In the genomic region with DNA sequence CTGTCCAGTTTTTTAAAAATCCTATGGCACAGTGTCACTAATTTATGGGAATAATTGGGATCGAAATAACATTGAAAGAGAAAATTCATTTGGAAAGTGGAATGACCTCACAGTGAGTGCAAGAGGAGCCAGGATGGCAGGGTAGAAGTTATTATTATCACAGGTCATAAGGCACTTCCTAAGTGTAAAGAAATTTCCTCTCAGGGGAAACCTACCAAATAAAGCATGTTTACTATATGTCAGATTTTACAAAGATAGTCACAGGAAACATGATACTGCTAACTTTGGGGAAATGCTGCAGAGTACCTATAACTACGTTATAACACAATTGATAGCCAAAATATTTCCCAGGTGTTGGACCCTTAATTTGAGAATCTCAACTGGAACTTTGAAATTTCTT, we compare ENCODE assay signal across 17 cellular contexts.
DNase-seq lines count a peak whose midpoint lies in the region; ATAC-seq, FAIRE-seq and TF ChIP-seq lines count a peak whose summit lies in the region.
"Had no signal": no experiment of that assay in that cellular context is flagged by ENCODE, and none has a peak within 500 bp of the region (broad histone marks: within the 10 kb centered on the region; RNA-seq: fewer than 3 reads in every experiment).

No MANE protein-coding gene starts in this region.

- no TSS peak for BruUV-seq in endothelial cell of umbilical vein (replicated peaks; lab: Mats Ljungman, UMichigan)

- H3K27me3 ChIP-seq in SK-N-SH (ENCODE audit: insufficient read depth): no peaks in the 10 kb centered on the region
- H3K27me3 ChIP-seq in OCI-LY3 (ENCODE audit: low read depth, low read length): no peaks in the 10 kb centered on the region; the same call in 1 of the 2 replicates
- H3K27me3 ChIP-seq in endothelial cell of umbilical vein (ENCODE audit: control insufficient read depth in 2 of 2, insufficient read depth in 2 of 2, low read length in 2 of 2): no peaks in the 10 kb centered on the region
- no peaks in the 10 kb centered on the region for H3K27me3 ChIP-seq in smooth muscle cell (ENCODE audit: low read depth)

- H3K27ac ChIP-seq in SK-N-SH (ENCODE audit: low read depth in 2 of 2, low read length in 1 of 2) (peak overlapping the region in 1 of 2 experiments; percentile 79; a peak in 1 of 4 replicates), OCI-LY3 (ENCODE audit: low read length) (no peak overlapping the region), endothelial cell of umbilical vein (ENCODE audit: insufficient read depth, low read depth, low read length) (no peak overlapping the region), smooth muscle cell (ENCODE audit: low read depth) (peak overlapping the region; percentile 73)
- H3K27ac ChIP-seq: 22Rv1 had no signal

- no peaks in the 10 kb centered on the region for H3K9me3 ChIP-seq in SK-N-SH
- no peaks in the 10 kb centered on the region for H3K9me3 ChIP-seq in OCI-LY3 (ENCODE audit: insufficient read depth, low read length)
- H3K9me3 ChIP-seq in endothelial cell of umbilical vein (replicated peaks; ENCODE audit: control insufficient read depth, insufficient read depth, low read length): no peaks in the 10 kb centered on the region
- H3K9me3 ChIP-seq in smooth muscle cell (replicated peaks; ENCODE audit: low read depth): no peaks in the 10 kb centered on the region

- POLR2A ChIA-PET in SK-N-SH (lab: Yijun Ruan, JAX): no interaction called here
- POLR2A ChIA-PET in endothelial cell of umbilical vein (lab: Charles Lee): no interaction called here

- TF ChIP-seq EP300 in SK-N-SH (IDR thresholded peaks at IDR 0.05; ENCODE audit: borderline replicate concordance in 1 of 2, low read depth in 1 of 2, low read length in 1 of 2): no peak

- no peaks in the 10 kb centered on the region for H3K9me2 ChIP-seq in SK-N-SH

- no peak for TF ChIP-seq RAD21 in SK-N-SH (IDR thresholded peaks at IDR 0.05; ENCODE audit: low read length)

- dilution Hi-C loops in endothelial cell of umbilical vein (cut with MboI; ENCODE audit: extremely low pct_ligation_motif_present, low sequenced_read_pairs): no loop called here

- 91% methylated on average over 2 of the region's 2 CpGs for WGBS in SK-N-SH (ENCODE audit: low lambda C conversion rate)
- WGBS in smooth muscle cell (ENCODE audit: low lambda C conversion rate): 82% methylated on average over 2 of the region's 2 CpGs

- H3K9ac ChIP-seq in SK-N-SH: no peak overlapping the region
- no peak overlapping the region for H3K9ac ChIP-seq in OCI-LY3 (ENCODE audit: low read length)
- no peak overlapping the region for H3K9ac ChIP-seq in endothelial cell of umbilical vein (replicated peaks; ENCODE audit: extremely low read depth, insufficient read depth, low read length)
- H3K9ac ChIP-seq in smooth muscle cell (ENCODE audit: low read depth): no peak overlapping the region

- no peak for TF ChIP-seq POLR2A in endothelial cell of umbilical vein (IDR thresholded peaks at IDR 0.05; ENCODE audit: low read depth, low read length)

- H3K4me1 ChIP-seq in SK-N-SH (ENCODE audit: control insufficient read depth in 1 of 2, insufficient read depth in 2 of 2, low read depth in 1 of 2, low read length in 1 of 2): peaks cover 0 to 4% of the 10 kb centered on the region in 2 experiments; a peak in 2 of 4 replicates
- H3K4me1 ChIP-seq in OCI-LY3 (ENCODE audit: low read length): peaks cover 19% of the 10 kb centered on the region
- H3K4me1 ChIP-seq in endothelial cell of umbilical vein (ENCODE audit: control insufficient read depth, extremely low read depth, insufficient read depth, low read length): peaks cover 18% of the 10 kb centered on the region
- peaks cover 14% of the 10 kb centered on the region for H3K4me1 ChIP-seq in smooth muscle cell (ENCODE audit: low read depth)

- FAIRE-seq in endothelial cell of umbilical vein (lab: Jason Lieb, UNC): peak; percentile 62
- FAIRE-seq: H1, HTR-8/SVneo had no signal

- H2AFZ ChIP-seq in SK-N-SH (ENCODE audit: low read depth): no peak overlapping the region
- no peak overlapping the region for H2AFZ ChIP-seq in OCI-LY3 (ENCODE audit: low read depth, low read length)
- no peak overlapping the region for H2AFZ ChIP-seq in endothelial cell of umbilical vein (ENCODE audit: low read depth, low read length)
- no peak overlapping the region for H2AFZ ChIP-seq in smooth muscle cell (ENCODE audit: low read depth)

- no peak for DNase-seq in SK-N-SH
- peak; percentile 46 for DNase-seq in endothelial cell of umbilical vein (ENCODE audit: low read depth, low spot score)
- DNase-seq in smooth muscle cell (lab: John Stamatoyannopoulos, UW; ENCODE audit: unreplicated experiment): no peak
- no peak for DNase-seq in C1 segment of cervical spinal cord (lab: John Stamatoyannopoulos, UW)
- DNase-seq in NCI-H187 treated with DMSO at 0.1 percent for 48 hours (lab: John Stamatoyannopoulos, UW): no peak
- no peak for DNase-seq in occipital lobe (lab: John Stamatoyannopoulos, UW)
- DNase-seq: CD4-positive, CD25-positive, alpha-beta regulatory T cell; NCI-H1436; NCI-H2081; NCI-H524 treated with DMSO at 0.1 percent for 48 hours; SHP77 treated with DMSO at 0.1 percent for 48 hours had no signal

- TF ChIP-seq CTCF in SK-N-SH (IDR thresholded peaks at IDR 0.05) (no peak), OCI-LY3 (IDR thresholded peaks at IDR 0.05; ENCODE audit: low read depth, low read length) (no peak), endothelial cell of umbilical vein (IDR thresholded peaks at IDR 0.05; ENCODE audit: extremely low read depth in 1 of 2, insufficient read depth in 1 of 2, low read depth in 1 of 2, low read length in 2 of 2) (no peak), smooth muscle cell (IDR thresholded peaks at IDR 0.05; ENCODE audit: borderline replicate concordance, insufficient read depth, poor library complexity, severe bottlenecking) (no peak)

- no peak for ATAC-seq in SK-N-SH treated with all-trans-retinoic acid at 6 μM for 48 hours
- ATAC-seq: Panc1 had no signal

- H3K36me3 ChIP-seq in SK-N-SH (replicated peaks in 1 of 2; ENCODE audit: control insufficient read depth in 1 of 2, insufficient read depth in 2 of 2, low read length in 1 of 2) (no peaks in the 10 kb centered on the region), OCI-LY3 (replicated peaks; ENCODE audit: low read depth, low read length) (no peaks in the 10 kb centered on the region), endothelial cell of umbilical vein (ENCODE audit: control insufficient read depth in 2 of 2, extremely low read depth in 1 of 2, insufficient read depth in 2 of 2, low read length in 2 of 2) (no peaks in the 10 kb centered on the region), smooth muscle cell (ENCODE audit: low read depth) (no peaks in the 10 kb centered on the region)

- CTCF ChIA-PET in SK-N-SH (lab: Yijun Ruan, JAX): interaction anchor here (0.6 to 1.3 kb wide), 2 partner anchors 15 to 225 kb away, joined by 3 to 5 read pairs; no protein-coding TSS in a partner anchor
- CTCF ChIA-PET in endothelial cell of umbilical vein (lab: Charles Lee): interaction anchor here (1.1 to 3.5 kb wide), 8 partner anchors 10 to 498 kb away, joined by 3 to 30 read pairs (median 4); no protein-coding TSS in a partner anchor

- H3K79me2 ChIP-seq in SK-N-SH (ENCODE audit: insufficient read depth) (no peaks in the 10 kb centered on the region), OCI-LY3 (ENCODE audit: low read length) (no peaks in the 10 kb centered on the region), endothelial cell of umbilical vein (ENCODE audit: control insufficient read depth, insufficient read depth, low read length) (no peaks in the 10 kb centered on the region), smooth muscle cell (ENCODE audit: low read depth) (peaks cover 49% of the 10 kb centered on the region)

- H3F3A ChIP-seq in SK-N-SH (replicated peaks; ENCODE audit: insufficient read depth) (peaks cover 15% of the 10 kb centered on the region), smooth muscle cell (ENCODE audit: low read depth) (peaks cover 11% of the 10 kb centered on the region)

- intact Hi-C loops in endothelial cell of umbilical vein (cut with micrococcal nuclease): loop anchor here (5.0 kb wide), 3 partner anchors 155 to 275 kb away; no protein-coding TSS in a partner anchor

- no peaks in the 10 kb centered on the region for H3K9me1 ChIP-seq in endothelial cell of umbilical vein (replicated peaks; ENCODE audit: control insufficient read depth, extremely low read depth, insufficient read depth, low read length)

- H3K4me2 ChIP-seq in SK-N-SH: peak overlapping the region; percentile 45; the same call in 1 of the 2 replicates
- H3K4me2 ChIP-seq in OCI-LY3 (ENCODE audit: low read length): peak overlapping the region; percentile 55
- peak overlapping the region; percentile 45 for H3K4me2 ChIP-seq in endothelial cell of umbilical vein (ENCODE audit: insufficient read depth, low read length)
- peak overlapping the region; percentile 28 for H3K4me2 ChIP-seq in smooth muscle cell

- H3K4me3 ChIP-seq in SK-N-SH (ENCODE audit: low read depth in 2 of 2, low read length in 1 of 2): no peak overlapping the region
- H3K4me3 ChIP-seq in OCI-LY3 (ENCODE audit: low read length): no peak overlapping the region
- no peak overlapping the region for H3K4me3 ChIP-seq in endothelial cell of umbilical vein (replicated peaks in 1 of 3; ENCODE audit: insufficient read depth in 1 of 3, low read depth in 1 of 3, low read length in 3 of 3)
- H3K4me3 ChIP-seq in smooth muscle cell: no peak overlapping the region

- H4K20me1 ChIP-seq in SK-N-SH (ENCODE audit: insufficient read depth): no peaks in the 10 kb centered on the region
- H4K20me1 ChIP-seq in OCI-LY3 (ENCODE audit: insufficient read depth, low read length): peaks cover 21% of the 10 kb centered on the region
- H4K20me1 ChIP-seq in endothelial cell of umbilical vein (replicated peaks; ENCODE audit: control insufficient read depth, extremely low read depth, insufficient read depth, low read length): no peaks in the 10 kb centered on the region
- H4K20me1 ChIP-seq in smooth muscle cell (ENCODE audit: low read depth): no peaks in the 10 kb centered on the region

TF ChIP-seq in SK-N-SH, 30 proteins besides CTCF, POLR2A, EP300 and RAD21 (continues in another document):
- TF ChIP-seq EZH2phosphoT487 (IDR thresholded peaks at IDR 0.05; ENCODE audit: borderline replicate concordance, low read depth): no peak
- TF ChIP-seq NRF1 (IDR thresholded peaks at IDR 0.05; ENCODE audit: low read depth, low read length): no peak
- TF ChIP-seq SMC3 (IDR thresholded peaks at IDR 0.05; ENCODE audit: low read depth, low read length): no peak
- TF ChIP-seq RCOR1 (IDR thresholded peaks at IDR 0.05; ENCODE audit: low read length): no peak

TF ChIP-seq in SK-N-SH treated with all-trans-retinoic acid at 6 μM for 48 hours, 23 proteins besides CTCF, POLR2A, EP300 and RAD21 (continues in another document):
- TF ChIP-seq RARB (CRISPR knock-in tag; IDR thresholded peaks at IDR 0.05) (no peak), CSDC2 (CRISPR knock-in tag; IDR thresholded peaks at IDR 0.05) (no peak)

TF ChIP-seq in endothelial cell of umbilical vein, 7 proteins besides CTCF, POLR2A, EP300 and RAD21 (continues in another document):
- TF ChIP-seq FOS (IDR thresholded peaks at IDR 0.05; ENCODE audit: borderline replicate concordance, insufficient read depth, low read length): peak; percentile 29
- TF ChIP-seq, protein P1, sequence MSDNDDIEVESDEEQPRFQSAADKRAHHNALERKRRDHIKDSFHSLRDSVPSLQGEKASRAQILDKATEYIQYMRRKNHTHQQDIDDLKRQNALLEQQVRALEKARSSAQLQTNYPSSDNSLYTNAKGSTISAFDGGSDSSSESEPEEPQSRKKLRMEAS (IDR thresholded peaks at IDR 0.05; ENCODE audit: insufficient read depth, insufficient read length): no peak
